ENCODE assay signal across 8 cellular contexts in the genomic region with DNA sequence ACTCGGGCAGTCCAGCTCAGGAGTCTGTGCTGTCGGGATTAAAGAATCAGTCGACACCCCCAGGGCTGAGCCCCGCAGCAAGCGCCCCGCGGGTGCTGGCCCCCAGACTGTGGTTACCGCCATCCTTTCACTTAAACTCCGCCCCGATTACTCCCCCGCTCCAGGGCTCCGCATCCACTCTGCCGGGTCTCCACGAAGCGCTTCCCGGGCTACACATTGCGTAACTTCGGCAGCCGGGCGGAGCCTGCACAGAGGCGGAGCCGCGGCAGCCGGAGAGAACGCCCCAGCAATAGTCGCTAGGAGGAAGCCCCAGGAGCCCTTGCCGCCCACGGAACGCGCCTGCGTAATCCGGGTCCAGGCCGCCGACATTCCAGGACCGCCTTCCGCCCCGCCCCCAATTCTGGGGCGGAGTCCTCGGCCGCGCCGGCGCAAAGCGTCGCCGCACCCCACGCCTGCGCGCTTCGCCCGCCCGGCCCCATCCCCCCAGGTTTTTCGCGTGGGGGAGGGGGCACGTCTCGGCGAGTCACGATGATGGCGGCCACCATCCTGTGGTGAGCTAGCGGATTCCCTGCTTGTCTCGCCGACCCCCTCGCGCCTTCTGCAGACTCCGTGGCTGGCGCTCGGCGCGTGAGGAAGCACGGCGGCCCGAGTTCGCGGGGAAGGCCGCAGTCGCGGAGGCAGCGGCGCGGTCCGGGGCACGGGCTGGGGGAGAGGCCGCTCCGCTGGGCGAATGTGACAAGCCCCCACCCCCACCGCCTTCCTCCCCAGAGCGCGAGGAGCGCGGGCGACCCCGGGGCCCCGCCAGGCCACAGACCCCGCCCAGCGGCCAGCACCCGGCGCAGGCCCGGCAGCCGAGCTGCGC. TPM values are rescaled to one million over a fixed set of nuclear protein-coding genes. Genes with fewer than 3 reads are reported as not detected.
DNase-seq lines count a peak whose midpoint lies in the region; ATAC-seq and TF ChIP-seq lines count a peak whose summit lies in the region.

Gene RAD23B, plus strand, starts transcription at position 521 of the 862 bp plus-strand sequence. CDS start 351 bp downstream, outside the sequence.

- H3K27me3 ChIP-seq in spleen (replicated peaks in 1 of 7): no peaks in the 10 kb centered on the region

- H3K4me1 ChIP-seq in spleen: peaks cover 33 to 63% (median 54%) of the 10 kb centered on the region in 6 donors

- peak; percentile 89 for ATAC-seq in HG03196 (IDR thresholded peaks at IDR 0.05; ENCODE audit: unreplicated experiment)
- ATAC-seq in activated B cell treated with CpG ODN at 0.5 μM for 24 hours (ENCODE audit: low read depth): peak; percentile 82

- peak within 1 kb of the TSS; percentile 73 to 100 (median 95) for H3K4me3 ChIP-seq in spleen

- WGBS in spleen, 5 donors: 0 to 1% (median 0%) methylated on average over 28 to 100 of the region's 100 CpGs

- H3K4me1 Mint-ChIP-seq in activated B cell treated with CpG ODN at 0.5 μM for 24 hours (peaks cover 64% of the 10 kb centered on the region), immature natural killer cell (peaks cover 43 to 52% of the 10 kb centered on the region in 2 donors)

- CTCF ChIA-PET in activated B cell treated with CpG ODN at 0.5 μM for 24 hours (lab: Charles Lee): interaction anchor here (0.7 to 2.7 kb wide), 5 partner anchors 14 to 64 kb away, joined by 3 to 9 read pairs (median 6); no protein-coding TSS in a partner anchor

- H3K9me3 Mint-ChIP-seq in activated B cell treated with CpG ODN at 0.5 μM for 24 hours: no peaks in the 10 kb centered on the region
- H3K9me3 Mint-ChIP-seq in immature natural killer cell: no peaks in the 10 kb centered on the region

- H3K36me3 Mint-ChIP-seq in activated B cell treated with CpG ODN at 0.5 μM for 24 hours (ENCODE audit: low read depth) (peaks cover 6% of the 10 kb centered on the region), immature natural killer cell (no peaks in the 10 kb centered on the region)

- H3K27me3 Mint-ChIP-seq in activated B cell treated with CpG ODN at 0.5 μM for 24 hours (no peaks in the 10 kb centered on the region), immature natural killer cell (ENCODE audit: low read depth in 3 of 3) (peaks cover 11 to 15% (median 13%) of the 10 kb centered on the region in 3 donors)

- DNase-seq in AG08395 (ENCODE audit: low spot score) (peak; percentile 99), NCI-H345 (lab: John Stamatoyannopoulos, UW) (peak; percentile 98), activated B cell treated with CpG ODN at 0.5 μM for 24 hours (peak; percentile 99), caudate nucleus (lab: John Stamatoyannopoulos, UW) (peak; percentile 78 to 99 (median 97)), immature natural killer cell (peak; percentile 99), spleen (peak; percentile 99)

- in situ Hi-C loops in GM18951 (cut with MboI; ENCODE audit: low sequenced_read_pairs, unreplicated experiment): no loop called here

- no peaks in the 10 kb centered on the region for H3K36me3 ChIP-seq in spleen

- H3K27ac Mint-ChIP-seq in activated B cell treated with CpG ODN at 0.5 μM for 24 hours (peak within 1 kb of the TSS; percentile 93), immature natural killer cell (peak within 1 kb of the TSS; percentile 95 to 99 (median 98))

- intact Hi-C loops in activated B cell treated with CpG ODN at 0.5 μM for 24 hours (cut with micrococcal nuclease) (loop anchor here (1.0 to 10.0 kb wide), 9 partner anchors 34 to 1832 kb away; partner anchors contain the start of genes ABITRAM, CTNNAL1, ELP1 and TMEM245), spleen (cut with DNase I; ENCODE audit: low total_unique reads) (loop anchor here (10.0 kb wide), 1 partner anchor 52 kb away; no protein-coding TSS in a partner anchor)

- TF ChIP-seq CTCF in activated B cell treated with CpG ODN at 0.5 μM for 24 hours (IDR thresholded peaks at IDR 0.05) (no peak), spleen (IDR thresholded peaks at IDR 0.05 in 8 of 11, conservative IDR thresholded peaks at IDR 0.05 in 3 of 11) (peak in 4 of 11 experiments; percentile 4 to 48 (median 28))

- H3K4me3 Mint-ChIP-seq in activated B cell treated with CpG ODN at 0.5 μM for 24 hours (peak within 1 kb of the TSS; percentile 91), immature natural killer cell (peak within 1 kb of the TSS; percentile 95 to 99 (median 99))

- no peaks in the 10 kb centered on the region for H3K9me3 ChIP-seq in spleen

- POLR2A ChIA-PET in activated B cell treated with CpG ODN at 0.5 μM for 24 hours (lab: Charles Lee): interaction anchor here (1.0 to 3.8 kb wide), 8 partner anchors 13 to 58 kb away, joined by 3 to 77 read pairs (median 4); no protein-coding TSS in a partner anchor

- H3K27ac ChIP-seq in caudate nucleus (ENCODE audit: low read depth, low read length): peak within 1 kb of the TSS; percentile 98
- H3K27ac ChIP-seq in spleen: peak within 1 kb of the TSS; percentile 90 to 100 (median 100)

- TF ChIP-seq POLR2A in GM18951 (IDR thresholded peaks at IDR 0.05; ENCODE audit: extremely low read depth, insufficient read depth, insufficient read length): peak; percentile 83
- TF ChIP-seq POLR2A in spleen (IDR thresholded peaks at IDR 0.05): peak in 2 of 3 donors; percentile 48 to 76

RNA-seq across cellular contexts. Expression of gene RAD23B, which starts in this region (rescaled TPM):
- total RNA-seq in activated B cell treated with CpG ODN at 0.5 μM for 24 hours (75.3 and 82.6 TPM in 2 replicates), spleen (10 to 100 TPM; 52.8 to 91.9 (median 69.7) TPM)
- polyA plus RNA-seq in immature natural killer cell (10 to 100 TPM; 16.9 to 31.7 (median 17.3) TPM), spleen (10 to 100 TPM; 21.3 to 35.8 (median 27.7) TPM)

Comparison
In these comparisons a context has a peak if more than half of its experiments do, and no peak if none do; other contexts are left out.
1. Peak in every context shown above with its lines: DNase-seq, ATAC-seq, H3K4me3 ChIP-seq and H3K27ac ChIP-seq.